12 cellular contexts compared by ENCODE assay signal in genomic region chr14:25009891-25010290, GRCh38. TPM values are rescaled to one million over a fixed set of nuclear protein-coding genes. Genes with fewer than 3 reads are reported as not detected.
DNase-seq lines count a peak whose midpoint lies in the region; ATAC-seq, FAIRE-seq and TF ChIP-seq lines count a peak whose summit lies in the region.
"Had no signal": no experiment of that assay in that cellular context is flagged by ENCODE, and none has a peak within 500 bp of the region (broad histone marks: within the 10 kb centered on the region; RNA-seq: fewer than 3 reads in every experiment).

No MANE protein-coding gene starts in this region.

- intact Hi-C loops in posterior vena cava (cut with DNase I), result no loop called here

- H3K36me3 ChIP-seq in adipocyte (ENCODE audit: control insufficient read depth, insufficient read depth, low read length, severe bottlenecking), result no peaks in the 10 kb centered on the region
- H3K36me3 ChIP-seq in keratinocyte (ENCODE audit: control insufficient read depth in 2 of 2, extremely low read depth in 1 of 2, insufficient read depth in 2 of 2, low read length in 2 of 2), result no peaks in the 10 kb centered on the region
- H3K36me3 ChIP-seq in upper lobe of left lung, result no peaks in the 10 kb centered on the region

- FAIRE-seq in keratinocyte (lab: Jason Lieb, UNC), result no peak

- H3K27me3 ChIP-seq in adipocyte (replicated peaks; ENCODE audit: control insufficient read depth, insufficient read depth, low read length) (no peaks in the 10 kb centered on the region), keratinocyte (ENCODE audit: control insufficient read depth, extremely low read depth, insufficient read depth, low read length) (no peaks in the 10 kb centered on the region), upper lobe of left lung (no peaks in the 10 kb centered on the region)

- H4K20me1 ChIP-seq in keratinocyte (ENCODE audit: control insufficient read depth, extremely low read depth, insufficient read depth, low read length), result no peaks in the 10 kb centered on the region

- no peaks in the 10 kb centered on the region for H3K9me3 ChIP-seq in adipocyte (ENCODE audit: control insufficient read depth, low read length)
- no peaks in the 10 kb centered on the region for H3K9me3 ChIP-seq in keratinocyte (ENCODE audit: control insufficient read depth, low read depth, low read length)
- H3K9me3 ChIP-seq in upper lobe of left lung, result no peaks in the 10 kb centered on the region

- H3K27ac ChIP-seq in keratinocyte (ENCODE audit: control insufficient read depth, insufficient read depth, low read length), result no peak overlapping the region
- peak overlapping the region; percentile 48 to 85 (median 70) for H3K27ac ChIP-seq in upper lobe of left lung

- TF ChIP-seq EP300 in upper lobe of left lung (IDR thresholded peaks at IDR 0.05), result no peak

- 33 to 39% methylated on average over 3 of the region's 3 CpGs for WGBS in upper lobe of left lung, 2 donors

- no peak overlapping the region for H3K4me3 ChIP-seq in HFF-Myc (replicated peaks; ENCODE audit: low read depth, low read length)
- peak overlapping the region; percentile 8 for H3K4me3 ChIP-seq in adipocyte (ENCODE audit: low read length)
- H3K4me3 ChIP-seq in keratinocyte (ENCODE audit: control insufficient read depth in 2 of 3, extremely low read depth in 1 of 3, insufficient read depth in 2 of 3, low read depth in 1 of 3, low read length in 3 of 3), result peak overlapping the region in 1 of 3 experiments; percentile 24
- peak overlapping the region in 3 of 4 donors; percentile 27 to 40 (median 39) for H3K4me3 ChIP-seq in upper lobe of left lung

- TF ChIP-seq CTCF in HFF-Myc (IDR thresholded peaks at IDR 0.05; ENCODE audit: low read depth, low read length, missing control alignments), result no peak
- TF ChIP-seq CTCF in keratinocyte (optimal IDR thresholded peaks at IDR 0.05 in 1 of 3, IDR thresholded peaks at IDR 0.05 in 1 of 3, conservative IDR thresholded peaks at IDR 0.05 in 1 of 3; ENCODE audit: extremely low read depth in 1 of 3, insufficient read depth in 2 of 3, low read length in 3 of 3), result no peak
- no peak for TF ChIP-seq CTCF in upper lobe of left lung (IDR thresholded peaks at IDR 0.05)

- H3K9ac ChIP-seq in adipocyte (ENCODE audit: low read length) (no peak overlapping the region), keratinocyte (ENCODE audit: control insufficient read depth, extremely low read depth, insufficient read depth, low read length) (no peak overlapping the region)

- no peak overlapping the region for H2AFZ ChIP-seq in keratinocyte (ENCODE audit: control insufficient read depth, low read length)

- peak overlapping the region; percentile 33 for H3K4me2 ChIP-seq in keratinocyte (ENCODE audit: control insufficient read depth, extremely low read depth, insufficient read depth, low read depth, low read length)

- dilution Hi-C loops in keratinocyte (cut with MboI; ENCODE audit: extremely low pct_ligation_motif_present, low sequenced_read_pairs), result no loop called here

- ATAC-seq in upper lobe of left lung (ENCODE audit: low FRiP score in 2 of 2) (peak in 1 of 2 donors; percentile 58), GM18868 (IDR thresholded peaks at IDR 0.05; ENCODE audit: unreplicated experiment) (no peak), HG02870 (IDR thresholded peaks at IDR 0.05; ENCODE audit: unreplicated experiment) (no peak)
- ATAC-seq: stimulated activated memory B cell treated with anti-CD40 and anti-IgM and Interleukin-4, amounts not matched to agents 10 μg/mL and 1 μg/mL and 100 μg/mL, for 72 hours; T-cell had no signal

- peaks cover 17% of the 10 kb centered on the region for H3K4me1 ChIP-seq in adipocyte (ENCODE audit: control insufficient read depth, insufficient read depth, low read length)
- peaks cover 36% of the 10 kb centered on the region for H3K4me1 ChIP-seq in keratinocyte (ENCODE audit: control insufficient read depth, extremely low read depth, insufficient read depth, low read length)
- H3K4me1 ChIP-seq in upper lobe of left lung, result peaks cover 6 to 19% (median 9%) of the 10 kb centered on the region in 4 donors

- DNase-seq in HFF-Myc (ENCODE audit: extremely low read depth, low read depth) (peak; percentile 36), adipocyte (ENCODE audit: low read depth) (peak; percentile 36), keratinocyte (ENCODE audit: low read depth, low spot score) (peak; percentile 15), upper lobe of left lung (no peak), posterior vena cava (ENCODE audit: low spot score) (no peak)
- DNase-seq: activated naive CD8-positive, alpha-beta T cell treated with anti-CD3 and anti-CD28 coated beads for 36 hours; effector memory CD4-positive, alpha-beta T cell; NCI-H187; T-cell had no signal

- TF ChIP-seq POLR2A in upper lobe of left lung (IDR thresholded peaks at IDR 0.05), result no peak

- no peaks in the 10 kb centered on the region for H3K9me1 ChIP-seq in keratinocyte (ENCODE audit: control insufficient read depth, extremely low read depth, insufficient read depth, low read length)

- no peaks in the 10 kb centered on the region for H3K79me2 ChIP-seq in keratinocyte (ENCODE audit: control insufficient read depth, insufficient read depth, low read length)

RNA-seq across cellular contexts. Expression of gene STXBP6, which starts 40.1 kb away (rescaled TPM):
- 0.63 to 1.4 TPM (median 0.94 TPM) in 3 replicates for polyA plus RNA-seq in keratinocyte
- polyA plus RNA-seq in keratinocyte (2011; ENCODE audit: low read depth), result 3.9 TPM
- polyA plus RNA-seq in keratinocyte (2011; cell fraction: cytosol; rRNA removed), result 0.77 and 1.1 TPM in 2 replicates
- 0.16 and 0.60 TPM in 2 replicates for polyA plus RNA-seq in keratinocyte (2011; cell fraction: nucleus; rRNA removed)
- 0.71 and 6.2 TPM in 2 replicates for polyA plus RNA-seq in keratinocyte (2012; ENCODE audit: low replicate concordance)
- 0.83 to 0.92 TPM in 2 of 3 replicates, not detected in the other for polyA minus RNA-seq in keratinocyte
- not detected for polyA minus RNA-seq in keratinocyte (2011; cell fraction: cytosol; rRNA and poly(A)+ RNA removed)
- 0.11 and 1.2 TPM in 2 replicates for polyA minus RNA-seq in keratinocyte (2011; cell fraction: nucleus; rRNA and poly(A)+ RNA removed)
- 10 to 100 TPM; 13.6 to 38.3 (median 23.7) TPM for total RNA-seq in upper lobe of left lung
- total RNA-seq in posterior vena cava, result 10 to 100 TPM in 1 of 2 donors, 1 to 10 TPM in 1; 8.9 to 14.9 TPM
- total RNA-seq: activated naive CD8-positive, alpha-beta T cell treated with anti-CD3 and anti-CD28 coated beads for 36 hours had no signal

Comparison
In these comparisons a context has a peak if more than half of its experiments do, and no peak if none do; other contexts are left out.
1. DNase-seq: peak in HFF-Myc (single experiment), adipocyte (single experiment) and keratinocyte (single experiment); none in upper lobe of left lung (0 of 2) and posterior vena cava (single experiment).